8 cellular contexts compared by ENCODE assay signal in the genomic region with DNA sequence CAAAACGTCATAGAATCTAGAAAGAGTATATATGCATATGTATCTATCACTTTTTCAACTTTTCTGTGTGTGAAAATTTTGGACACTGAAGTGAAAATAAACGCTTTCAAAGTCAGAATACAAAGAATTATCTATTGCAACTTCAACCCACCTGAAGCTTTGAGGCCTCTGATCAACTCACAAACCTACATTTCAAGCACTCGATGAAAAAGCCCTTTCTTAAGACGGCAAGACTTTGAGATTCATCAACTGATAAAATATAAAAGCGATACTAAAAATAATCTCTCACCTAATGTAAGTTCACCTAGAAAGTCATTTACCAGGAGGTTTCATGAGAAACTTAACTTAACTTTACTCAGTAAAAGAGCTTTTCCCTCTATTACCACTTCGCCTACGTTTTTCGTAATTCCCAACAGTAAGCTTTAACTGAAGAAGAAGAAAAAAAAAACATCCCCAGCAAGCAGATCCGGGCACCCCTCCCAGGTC. TPM values are rescaled to one million over a fixed set of nuclear protein-coding genes. Genes with fewer than 3 reads are reported as not detected.
A peak's percentile ranks its signal among the peaks of the same experiment; 100 is the strongest.
DNase-seq lines count a peak whose midpoint lies in the region; ATAC-seq and TF ChIP-seq lines count a peak whose summit lies in the region.

No MANE protein-coding gene starts in this region.

- TF ChIP-seq EP300 in gastroesophageal sphincter (IDR thresholded peaks at IDR 0.05) = no peak

- H3K36me3 Mint-ChIP-seq in T-helper 17 cell (ENCODE audit: low read depth) = peaks cover 3% of the 10 kb centered on the region

- peak overlapping the region; percentile 98 for H3K27ac Mint-ChIP-seq in T-helper 17 cell

- TF ChIP-seq CTCF in gastroesophageal sphincter (IDR thresholded peaks at IDR 0.05) = no peak

- no peak for TF ChIP-seq POLR2A in gastroesophageal sphincter (IDR thresholded peaks at IDR 0.05)

- ATAC-seq in T-helper 17 cell (no peak), gastroesophageal sphincter (no peak), GM18873 (IDR thresholded peaks at IDR 0.05; ENCODE audit: low FRiP score, unreplicated experiment) (no peak)

- DNase-seq in NCI-H510A treated with DMSO at 0.1 percent for 48 hours (lab: John Stamatoyannopoulos, UW) (peak; percentile 67), NCI-H510A (lab: John Stamatoyannopoulos, UW) (no peak), T-helper 17 cell (no peak), skeletal muscle cell (ENCODE audit: low read depth) (no peak)
- DNase-seq in activated effector memory CD4-positive, alpha-beta T cell treated with anti-CD3 and anti-CD28 coated beads, Interleukin-2, amount 50 U/mL, for 16 hours = no peak
- no peak for DNase-seq in stimulated activated CD4-positive, alpha-beta T cell treated with anti-CD3 and anti-CD28 coated beads, Interleukin-4, amount 100 ng/mL, for 1 hour

- peaks cover 22% of the 10 kb centered on the region for H3K4me1 Mint-ChIP-seq in T-helper 17 cell

- peaks cover 3 to 53% (median 14%) of the 10 kb centered on the region in 3 donors for H3K4me1 ChIP-seq in gastroesophageal sphincter

- H3K4me3 Mint-ChIP-seq in T-helper 17 cell = peak overlapping the region; percentile 99

- WGBS in gastroesophageal sphincter (ENCODE audit: low coverage in 1 of 2), 2 donors = 0 to 2% methylated on average over 8 to 9 of the region's 9 CpGs

- H3K9me3 ChIP-seq in T-helper 17 cell (ENCODE audit: control insufficient read depth, low read length, poor library complexity, severe bottlenecking) (no peaks in the 10 kb centered on the region), gastroesophageal sphincter (no peaks in the 10 kb centered on the region)

- H3K4me3 ChIP-seq in gastroesophageal sphincter (peak overlapping the region; percentile 79 to 99), skeletal muscle cell (ENCODE audit: low read depth, low read length) (peak overlapping the region; percentile 75)

- H3K27me3 Mint-ChIP-seq in T-helper 17 cell = no peaks in the 10 kb centered on the region

- peak overlapping the region; percentile 97 to 100 (median 100) for H3K27ac ChIP-seq in gastroesophageal sphincter

- no peaks in the 10 kb centered on the region for H3K27me3 ChIP-seq in gastroesophageal sphincter

- H3K36me3 ChIP-seq in gastroesophageal sphincter = peaks cover 0 to 26% of the 10 kb centered on the region in 2 donors

RNA-seq across cellular contexts. Expression of a gene that starts 1.2 kb away (rescaled TPM):
- 10 to 100 TPM; 59.1 to 61.9 TPM for total RNA-seq in T-helper 17 cell
- total RNA-seq in gastroesophageal sphincter = 100 to 1,000 TPM; 144 to 277 (median 203) TPM
